In genomic region chr4:17550549-17550948, GRCh38 we compare ENCODE assay signal across 1 cellular context.
TF ChIP-seq lines count a peak whose summit lies in the region.

No MANE protein-coding gene starts in this region.

TF ChIP-seq in HCT116, 20 proteins besides CTCF, POLR2A, EP300 and RAD21 (continued from another document):
- TF ChIP-seq MAX (IDR thresholded peaks at IDR 0.05) (no peak), TCF7L2 (IDR thresholded peaks at IDR 0.05; ENCODE audit: borderline replicate concordance, extremely low read depth, insufficient read depth, insufficient read length) (no peak)
TF ChIP-seq in HCT116: peak in this region for 0.
